ENCODE assay signal across 1 cellular context in the genomic region with DNA sequence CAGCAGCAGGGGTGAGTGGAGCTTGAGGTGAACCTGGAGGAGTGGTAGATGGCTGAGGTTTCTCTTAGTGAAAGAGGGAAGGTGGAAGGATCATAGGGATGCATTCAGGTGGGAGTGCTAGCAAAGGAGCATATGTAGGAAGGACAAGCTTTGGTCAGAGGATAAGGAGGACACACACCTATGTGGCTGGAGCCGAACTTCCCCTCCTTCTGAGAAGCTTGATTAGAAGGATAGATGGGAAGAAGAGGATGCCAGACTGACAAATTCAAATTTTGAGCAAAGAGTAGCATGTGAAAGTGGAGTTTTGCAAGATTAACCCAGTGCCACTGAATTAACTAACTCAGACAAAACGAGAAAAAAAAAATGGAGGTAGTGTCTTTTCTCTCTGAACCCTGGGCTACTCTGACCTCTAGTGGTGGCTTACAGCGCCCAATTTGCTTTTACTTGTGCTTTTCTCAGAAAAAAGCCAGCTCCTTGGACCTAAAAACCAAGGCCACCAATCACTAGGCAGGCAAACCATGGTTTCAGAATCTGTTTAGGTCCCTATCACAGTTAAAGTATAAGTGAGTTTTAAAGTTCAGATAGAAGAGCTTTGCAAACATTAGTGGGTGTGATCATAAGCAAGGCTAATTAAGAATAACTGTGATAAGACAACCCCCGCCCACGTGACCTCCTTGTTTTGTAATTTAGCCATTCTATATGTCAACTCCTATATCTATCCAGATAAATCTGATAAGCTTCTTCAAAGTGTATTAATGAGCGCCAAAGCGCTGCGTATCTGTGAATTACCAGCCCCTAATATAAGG.
A peak's percentile ranks its signal among the peaks of the same experiment; 100 is the strongest.
TF ChIP-seq lines count a peak whose summit lies in the region.

No MANE protein-coding gene starts in this region.

TF ChIP-seq in HepG2, 621 proteins besides CTCF, POLR2A, EP300 and RAD21 (continued from another document):
- no peak for TF ChIP-seq AHDC1 (CRISPR knock-in tag; IDR thresholded peaks at IDR 0.05; ENCODE audit: borderline replicate concordance)
- no peak for TF ChIP-seq SOX6 (IDR thresholded peaks at IDR 0.05)
- TF ChIP-seq SOX6 (CRISPR knock-in tag; IDR thresholded peaks at IDR 0.05) = 0 out of 2 replicates have a peak, but pooled peaks have one; percentile 13
- peak; percentile 87 for TF ChIP-seq ZNF362 (CRISPR knock-in tag; IDR thresholded peaks at IDR 0.05; ENCODE audit: borderline replicate concordance)
